ENCODE assay signal across 2 cellular contexts in genomic region chr9:69619233-69619632, GRCh38.
TF ChIP-seq lines count a peak whose summit lies in the region.

No MANE protein-coding gene starts in this region.

TF ChIP-seq in K562, 482 proteins besides CTCF, POLR2A, EP300 and RAD21:
- TF ChIP-seq ARID1B (IDR thresholded peaks at IDR 0.05): no peak
- TF ChIP-seq MTA1 (IDR thresholded peaks at IDR 0.05; ENCODE audit: borderline replicate concordance): no peak
- peak; percentile 75 for TF ChIP-seq RBM25 (IDR thresholded peaks at IDR 0.05; ENCODE audit: low read depth, low read length, severe bottlenecking)
- TF ChIP-seq ZBTB11 (CRISPR knock-in tag; IDR thresholded peaks at IDR 0.05): no peak
- no peak for TF ChIP-seq RNF219 (CRISPR knock-in tag; IDR thresholded peaks at IDR 0.05)
- no peak for TF ChIP-seq HDAC8 (tag; IDR thresholded peaks at IDR 0.05)

TF ChIP-seq in H1, 55 proteins besides CTCF, POLR2A, EP300 and RAD21:
- TF ChIP-seq TAF1 (IDR thresholded peaks at IDR 0.05; ENCODE audit: low read depth, low read length): no peak
- TF ChIP-seq KDM1A (IDR thresholded peaks at IDR 0.05; ENCODE audit: borderline replicate concordance, low read length): peak; percentile 67
